ENCODE assay signal across 10 cellular contexts in the genomic region with DNA sequence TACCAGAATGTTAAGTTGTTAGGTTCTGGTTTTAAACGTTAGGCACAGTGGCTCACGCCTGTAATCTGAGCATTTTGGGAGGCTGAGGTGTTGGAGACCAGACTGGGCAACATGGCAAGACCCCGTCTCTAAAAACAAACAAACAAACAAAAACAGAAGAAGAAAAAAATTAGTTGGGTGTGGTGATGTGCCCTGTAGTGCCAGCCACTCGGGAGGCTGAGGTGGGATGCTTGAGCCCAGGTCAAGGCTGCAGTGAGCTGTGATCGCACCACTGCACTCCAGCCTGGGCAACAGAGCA.
"Had no signal": no experiment of that assay in that cellular context is flagged by ENCODE, and none has a peak within 500 bp of the region (broad histone marks: within the 10 kb centered on the region; RNA-seq: fewer than 3 reads in every experiment).

No MANE protein-coding gene starts in this region.

- H3K36me3 ChIP-seq: left ventricle myocardium inferior, ovary, spleen had no signal

- H3K27ac Mint-ChIP-seq: activated CD4-positive, alpha-beta T cell treated with anti-CD3 and anti-CD28 coated beads, Interleukin-2, amount 10 ng/mL, durations not matched to agents 7 days and 5 days; T-helper 2 cell treated with Interferon-gamma antibody and Interleukin-4, amounts not matched to agents 5 μg/mL and 100 μg/mL, for 36 hours had no signal

- H3K9me3 Mint-ChIP-seq: activated CD4-positive, alpha-beta T cell treated with anti-CD3 and anti-CD28 coated beads, Interleukin-2, amount 10 ng/mL, durations not matched to agents 7 days and 5 days; activated T-cell treated with anti-CD3 and anti-CD28 coated beads, Interleukin-2, amount 50 U/mL, for 4 hours; T-helper 2 cell treated with Interferon-gamma antibody and Interleukin-4, amounts not matched to agents 5 μg/mL and 100 μg/mL, for 36 hours had no signal

- H3K4me3 Mint-ChIP-seq: activated CD4-positive, alpha-beta T cell treated with anti-CD3 and anti-CD28 coated beads, Interleukin-2, amount 10 ng/mL, durations not matched to agents 7 days and 5 days; activated T-cell treated with anti-CD3 and anti-CD28 coated beads, Interleukin-2, amount 50 U/mL, for 4 hours; T-helper 2 cell treated with Interferon-gamma antibody and Interleukin-4, amounts not matched to agents 5 μg/mL and 100 μg/mL, for 36 hours had no signal

- H3K27me3 ChIP-seq: hepatocyte, ovary had no signal

- H3K4me3 ChIP-seq: hepatocyte, left ventricle myocardium inferior, ovary, spleen had no signal

- H3K27me3 Mint-ChIP-seq: activated CD4-positive, alpha-beta T cell treated with anti-CD3 and anti-CD28 coated beads, Interleukin-2, amount 10 ng/mL, durations not matched to agents 7 days and 5 days had no signal

- ATAC-seq: activated T-cell treated with anti-CD3 and anti-CD28 coated beads, Interleukin-2, amount 50 U/mL, for 4 hours had no signal

- H3K9me3 ChIP-seq: left ventricle myocardium inferior, ovary, spleen had no signal

- H3K4me1 ChIP-seq: left ventricle myocardium inferior had no signal

- DNase-seq: activated CD4-positive, alpha-beta T cell treated with anti-CD3 and anti-CD28 coated beads, Interleukin-2, amount 10 ng/mL, durations not matched to agents 7 days and 5 days; activated CD4-positive, CD25-positive, alpha-beta regulatory T cell; activated gamma-delta T cell treated with Interleukin-2 at 50 U/mL for 16 hours; activated T-cell treated with anti-CD3 and anti-CD28 coated beads, Interleukin-2, amount 50 U/mL, for 4 hours; ovary; SW 1271 had no signal

- H3K27ac ChIP-seq: hepatocyte, left ventricle myocardium inferior, ovary had no signal
